In genomic region chr9:126235844-126236243, GRCh38 we compare ENCODE assay signal across 28 cellular contexts.
"Had no signal": no experiment of that assay in that cellular context is flagged by ENCODE, and none has a peak within 500 bp of the region (broad histone marks: within the 10 kb centered on the region; RNA-seq: fewer than 3 reads in every experiment).

No MANE protein-coding gene starts in this region.

- H3K4me2 ChIP-seq: hepatocyte had no signal

- H3K9me3 ChIP-seq: gastroesophageal sphincter, heart left ventricle, left lung, mucosa of descending colon, ovary, right lobe of liver, suprapubic skin, transverse colon, upper lobe of right lung, uterus had no signal

- H3K4me1 ChIP-seq: foreskin keratinocyte, gastroesophageal sphincter, heart left ventricle, left lung, right lobe of liver, suprapubic skin, transverse colon, upper lobe of right lung, uterus had no signal

- ATAC-seq: esophagus mucosa; foreskin keratinocyte; gastroesophageal sphincter; heart left ventricle; left cardiac atrium; left lung; mucosa of descending colon; natural killer cell treated with Interleukin-12 subunit alpha and Interleukin-12 subunit beta and Interleukin-15 and Interleukin-18, amount 100 ng/mL, for 72 hours; right lobe of liver; stimulated activated naive B cell treated with anti-CD40 and anti-IgM and Interleukin-4, amounts not matched to agents 10 μg/mL and 1 μg/mL and 100 μg/mL, for 72 hours had no signal

- H3K36me3 ChIP-seq: gastroesophageal sphincter, heart left ventricle, left lung, ovary, right lobe of liver, suprapubic skin, transverse colon, upper lobe of right lung, uterus had no signal

- H2AFZ ChIP-seq: hepatocyte had no signal

- H3K4me3 ChIP-seq: dorsolateral prefrontal cortex, gastroesophageal sphincter, heart left ventricle, hepatocyte, left lung, mucosa of descending colon, ovary, right lobe of liver, suprapubic skin, transverse colon, upper lobe of right lung, uterus had no signal

- H3K36me3 Mint-ChIP-seq: mesothelial cell of epicardium; naive B cell; natural killer cell treated with Interleukin-12 subunit alpha and Interleukin-12 subunit beta and Interleukin-15 and Interleukin-18, amount 100 ng/mL, for 72 hours; stimulated activated naive B cell treated with anti-CD40 and anti-IgM and Interleukin-4, amounts not matched to agents 10 μg/mL and 1 μg/mL and 100 μg/mL, for 72 hours had no signal

- DNase-seq: effector CD4-positive, alpha-beta T cell; foreskin keratinocyte; heart left ventricle; left cardiac atrium; left lung; mesenchymal stem cell; mucosa of descending colon; naive B cell; nucleus accumbens; ovary; right lobe of liver; small intestine; stimulated activated CD4-positive, alpha-beta T cell treated with anti-CD3 and anti-CD28 coated beads, Interleukin-15, amount 100 ng/mL, for 24 hours; stimulated activated CD4-positive, alpha-beta T cell treated with anti-CD3 and anti-CD28 coated beads, Interleukin-2, amount 100 ng/mL, for 48 hours; stimulated activated naive B cell treated with anti-CD40 and anti-IgM and Interleukin-4, amounts not matched to agents 10 μg/mL and 1 μg/mL and 100 μg/mL, for 72 hours; transverse colon; upper lobe of right lung; uterus had no signal

- H3K27ac Mint-ChIP-seq: mesothelial cell of epicardium; naive B cell; natural killer cell treated with Interleukin-12 subunit alpha and Interleukin-12 subunit beta and Interleukin-15 and Interleukin-18, amount 100 ng/mL, for 72 hours; progenitor cell of endocrine pancreas; stimulated activated naive B cell treated with anti-CD40 and anti-IgM and Interleukin-4, amounts not matched to agents 10 μg/mL and 1 μg/mL and 100 μg/mL, for 72 hours; stimulated activated naive CD8-positive, alpha-beta T cell treated with anti-CD3 and anti-CD28 coated beads, Interleukin-15, Interleukin-2, amounts not matched to agents 100 ng/mL and 50 ng/mL, for 24 hours had no signal

- H3K4me3 Mint-ChIP-seq: mesothelial cell of epicardium; naive B cell; natural killer cell treated with Interleukin-12 subunit alpha and Interleukin-12 subunit beta and Interleukin-15 and Interleukin-18, amount 100 ng/mL, for 72 hours; stimulated activated naive B cell treated with anti-CD40 and anti-IgM and Interleukin-4, amounts not matched to agents 10 μg/mL and 1 μg/mL and 100 μg/mL, for 72 hours; stimulated activated naive CD8-positive, alpha-beta T cell treated with anti-CD3 and anti-CD28 coated beads, Interleukin-15, Interleukin-2, amounts not matched to agents 100 ng/mL and 50 ng/mL, for 24 hours had no signal

- H3K9me3 Mint-ChIP-seq: natural killer cell treated with Interleukin-12 subunit alpha and Interleukin-12 subunit beta and Interleukin-15 and Interleukin-18, amount 100 ng/mL, for 72 hours; stimulated activated naive CD8-positive, alpha-beta T cell treated with anti-CD3 and anti-CD28 coated beads, Interleukin-15, Interleukin-2, amounts not matched to agents 100 ng/mL and 50 ng/mL, for 24 hours had no signal

- H3K27me3 ChIP-seq: dorsolateral prefrontal cortex, gastroesophageal sphincter, hepatocyte, left lung, ovary, right lobe of liver, transverse colon, upper lobe of right lung, uterus had no signal

- H3K79me2 ChIP-seq: hepatocyte had no signal

- H3K27ac ChIP-seq: epithelial cell of prostate, foreskin keratinocyte, gastroesophageal sphincter, heart left ventricle, hepatocyte, left lung, ovary, right lobe of liver, suprapubic skin, transverse colon, upper lobe of right lung, uterus had no signal

- H3K4me1 Mint-ChIP-seq: mesothelial cell of epicardium had no signal
